Comparison of ENCODE assay signal across 10 cellular contexts in genomic region chr5:102778478-102778877, GRCh38. TPM values are rescaled to one million over a fixed set of nuclear protein-coding genes. Genes with fewer than 3 reads are reported as not detected.
A peak's percentile ranks its signal among the peaks of the same experiment; 100 is the strongest.
DNase-seq lines count a peak whose midpoint lies in the region; ATAC-seq, FAIRE-seq and TF ChIP-seq lines count a peak whose summit lies in the region.
"Had no signal": no experiment of that assay in that cellular context is flagged by ENCODE, and none has a peak within 500 bp of the region (broad histone marks: within the 10 kb centered on the region; RNA-seq: fewer than 3 reads in every experiment).

No MANE protein-coding gene starts in this region.

- peaks cover 16% of the 10 kb centered on the region for H3K79me2 ChIP-seq in endothelial cell of umbilical vein (ENCODE audit: control insufficient read depth, insufficient read depth, low read length)

- intact Hi-C loops in endothelial cell of umbilical vein (cut with micrococcal nuclease): loop anchor here (1.0 kb wide), 1 partner anchor 22 kb away; no protein-coding TSS in a partner anchor

- no peak overlapping the region for H3K4me3 Mint-ChIP-seq in progenitor cell of endocrine pancreas (ENCODE audit: low read depth)
- H3K4me3 Mint-ChIP-seq: type B pancreatic cell had no signal

- H3K9me3 Mint-ChIP-seq in progenitor cell of endocrine pancreas (ENCODE audit: low read depth): peaks cover 12% of the 10 kb centered on the region
- H3K9me3 Mint-ChIP-seq: type B pancreatic cell had no signal

- H3K4me2 ChIP-seq in endothelial cell of umbilical vein (ENCODE audit: insufficient read depth, low read length): peak overlapping the region; percentile 45

- H3K4me1 Mint-ChIP-seq in progenitor cell of endocrine pancreas (ENCODE audit: low read depth): peaks cover 10% of the 10 kb centered on the region

- TF ChIP-seq CTCF in endothelial cell of umbilical vein (IDR thresholded peaks at IDR 0.05; ENCODE audit: extremely low read depth in 1 of 2, insufficient read depth in 1 of 2, low read depth in 1 of 2, low read length in 2 of 2): no peak
- TF ChIP-seq CTCF in progenitor cell of endocrine pancreas (IDR thresholded peaks at IDR 0.05; ENCODE audit: unreplicated experiment): no peak

- peak; percentile 36 for DNase-seq in A172 (ENCODE audit: low spot score)
- peak; percentile 72 for DNase-seq in HT1080 (ENCODE audit: low read depth)
- peak; percentile 87 for DNase-seq in endothelial cell of umbilical vein (ENCODE audit: low read depth, low spot score)
- DNase-seq in progenitor cell of endocrine pancreas (ENCODE audit: low spot score, unreplicated experiment): no peak
- no peak for DNase-seq in OCI-M2 (lab: John Stamatoyannopoulos, UW; ENCODE audit: unreplicated experiment)
- no peak for DNase-seq in SW 1271 (lab: John Stamatoyannopoulos, UW)
- DNase-seq in HuH-7.5 (ENCODE audit: low spot score): no peak

- TF ChIP-seq POLR2A in endothelial cell of umbilical vein (IDR thresholded peaks at IDR 0.05; ENCODE audit: low read depth, low read length): no peak

- no peaks in the 10 kb centered on the region for H3K27me3 Mint-ChIP-seq in progenitor cell of endocrine pancreas
- H3K27me3 Mint-ChIP-seq: type B pancreatic cell had no signal

- no peaks in the 10 kb centered on the region for H3K9me3 ChIP-seq in endothelial cell of umbilical vein (replicated peaks; ENCODE audit: control insufficient read depth, insufficient read depth, low read length)

- H2AFZ ChIP-seq in endothelial cell of umbilical vein (ENCODE audit: low read depth, low read length): no peak overlapping the region

- peaks cover 4% of the 10 kb centered on the region for H3K36me3 Mint-ChIP-seq in progenitor cell of endocrine pancreas (ENCODE audit: insufficient read depth)

- H3K4me1 ChIP-seq in endothelial cell of umbilical vein (ENCODE audit: control insufficient read depth, extremely low read depth, insufficient read depth, low read length): peaks cover 21% of the 10 kb centered on the region

- no peak overlapping the region for H3K4me3 ChIP-seq in endothelial cell of umbilical vein (replicated peaks in 1 of 3; ENCODE audit: insufficient read depth in 1 of 3, low read depth in 1 of 3, low read length in 3 of 3)
- H3K4me3 ChIP-seq: skin epidermis had no signal

- H3K27me3 ChIP-seq in endothelial cell of umbilical vein (ENCODE audit: control insufficient read depth in 2 of 2, insufficient read depth in 2 of 2, low read length in 2 of 2): no peaks in the 10 kb centered on the region

- H3K36me3 ChIP-seq in endothelial cell of umbilical vein (ENCODE audit: control insufficient read depth in 2 of 2, extremely low read depth in 1 of 2, insufficient read depth in 2 of 2, low read length in 2 of 2): no peaks in the 10 kb centered on the region

- dilution Hi-C loops in endothelial cell of umbilical vein (cut with MboI; ENCODE audit: extremely low pct_ligation_motif_present, low sequenced_read_pairs): no loop called here

- no peak overlapping the region for H3K27ac Mint-ChIP-seq in progenitor cell of endocrine pancreas
- H3K27ac Mint-ChIP-seq: type B pancreatic cell had no signal

- H4K20me1 ChIP-seq in endothelial cell of umbilical vein (replicated peaks; ENCODE audit: control insufficient read depth, extremely low read depth, insufficient read depth, low read length): no peaks in the 10 kb centered on the region

- no peaks in the 10 kb centered on the region for H3K9me1 ChIP-seq in endothelial cell of umbilical vein (replicated peaks; ENCODE audit: control insufficient read depth, extremely low read depth, insufficient read depth, low read length)

- CTCF ChIA-PET in endothelial cell of umbilical vein (lab: Charles Lee): interaction anchor here (0.7 to 1.6 kb wide), 10 partner anchors 16 to 361 kb away, joined by 3 to 14 read pairs (median 4); no protein-coding TSS in a partner anchor

- H3K9ac ChIP-seq in endothelial cell of umbilical vein (replicated peaks; ENCODE audit: extremely low read depth, insufficient read depth, low read length): no peak overlapping the region

- peak overlapping the region; percentile 11 for H3K27ac ChIP-seq in endothelial cell of umbilical vein (ENCODE audit: insufficient read depth, low read depth, low read length)

- ATAC-seq in GM18870 (IDR thresholded peaks at IDR 0.05; ENCODE audit: unreplicated experiment): peak; percentile 64

- POLR2A ChIA-PET in endothelial cell of umbilical vein (lab: Charles Lee): no interaction called here

- peak; percentile 43 for FAIRE-seq in endothelial cell of umbilical vein (lab: Jason Lieb, UNC)

- BruUV-seq in endothelial cell of umbilical vein (replicated peaks; lab: Mats Ljungman, UMichigan): no TSS peak

TF ChIP-seq in endothelial cell of umbilical vein, 7 proteins besides CTCF, POLR2A, EP300 and RAD21:
- TF ChIP-seq JUN (IDR thresholded peaks at IDR 0.05; ENCODE audit: borderline replicate concordance, insufficient read depth, insufficient read length, low read depth): peak; percentile 77
- peak; percentile 60 for TF ChIP-seq FOS (IDR thresholded peaks at IDR 0.05; ENCODE audit: borderline replicate concordance, insufficient read depth, low read length)
- no peak for TF ChIP-seq POLR2AphosphoS5 (IDR thresholded peaks at IDR 0.05; ENCODE audit: insufficient read depth, low read depth, low read length)
- TF ChIP-seq MYC (IDR thresholded peaks at IDR 0.05; ENCODE audit: low read depth, low read length): no peak
- TF ChIP-seq GATA2 (IDR thresholded peaks at IDR 0.05; ENCODE audit: insufficient read depth, insufficient read length, low read depth, low read length): peak; percentile 53
- no peak for TF ChIP-seq EZH2 (IDR thresholded peaks at IDR 0.05; ENCODE audit: borderline replicate concordance, low read depth, low read length, severe bottlenecking)
- no peak for TF ChIP-seq MAX (IDR thresholded peaks at IDR 0.05; ENCODE audit: insufficient read depth, insufficient read length)

RNA-seq across cellular contexts. Expression of gene PAM, which starts 23.4 kb away (rescaled TPM):
- total RNA-seq in A172 (2014; rRNA removed; shearing (Covaris generic)): 190 and 218 TPM in 2 replicates
- 90.0 and 110 TPM in 2 replicates for total RNA-seq in HT1080 (2014; rRNA removed; shearing (Covaris generic))
- 174 and 193 TPM in 2 replicates for polyA plus RNA-seq in HT1080 (2015; cell fraction: cytosol; rRNA removed)
- polyA plus RNA-seq in HT1080 (2015; cell fraction: nucleus; rRNA removed): 257 and 259 TPM in 2 replicates
- total RNA-seq in endothelial cell of umbilical vein: 165 and 176 TPM in 2 replicates
- 118 and 133 TPM in 2 replicates for polyA plus RNA-seq in endothelial cell of umbilical vein
- polyA plus RNA-seq in endothelial cell of umbilical vein (2011; cell fraction: cytosol; rRNA removed): 106 and 121 TPM in 2 replicates
- 121 and 131 TPM in 2 replicates for polyA plus RNA-seq in endothelial cell of umbilical vein (2011; cell fraction: nucleus; rRNA removed)
- polyA plus RNA-seq in endothelial cell of umbilical vein (2012): 152 and 163 TPM in 2 replicates
- polyA minus RNA-seq in endothelial cell of umbilical vein: 193 and 283 TPM in 2 replicates
- polyA minus RNA-seq in endothelial cell of umbilical vein (2011; cell fraction: cytosol; rRNA and poly(A)+ RNA removed): 22.8 TPM
- polyA minus RNA-seq in endothelial cell of umbilical vein (2011; cell fraction: nucleus; rRNA and poly(A)+ RNA removed): 192 and 200 TPM in 2 replicates
- total RNA-seq in progenitor cell of endocrine pancreas: 111 and 142 TPM in 2 replicates

Comparison
In these comparisons a context has a peak if more than half of its experiments do, and no peak if none do; other contexts are left out.
1. DNase-seq: peak in A172 (single experiment), HT1080 (single experiment) and endothelial cell of umbilical vein (single experiment); none in progenitor cell of endocrine pancreas (single experiment), OCI-M2 (single experiment), SW 1271 (0 of 2) and HuH-7.5 (single experiment).